1 cellular context compared by ENCODE assay signal in genomic region chr12:4164591-4165558, GRCh38.
A peak's percentile ranks its signal among the peaks of the same experiment; 100 is the strongest.
TF ChIP-seq lines count a peak whose summit lies in the region.

No MANE protein-coding gene starts in this region.

TF ChIP-seq in WTC11, 78 proteins besides CTCF, POLR2A, EP300 and RAD21 (continued from another document):
- TF ChIP-seq, protein P1, sequence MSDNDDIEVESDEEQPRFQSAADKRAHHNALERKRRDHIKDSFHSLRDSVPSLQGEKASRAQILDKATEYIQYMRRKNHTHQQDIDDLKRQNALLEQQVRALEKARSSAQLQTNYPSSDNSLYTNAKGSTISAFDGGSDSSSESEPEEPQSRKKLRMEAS (CRISPR knock-in tag; IDR thresholded peaks at IDR 0.05) = peak; percentile 91
- TF ChIP-seq IRF2 (CRISPR knock-in tag; IDR thresholded peaks at IDR 0.05; ENCODE audit: borderline replicate concordance, low read depth) (no peak), CREM (CRISPR knock-in tag; IDR thresholded peaks at IDR 0.05) (no peak), OVOL2 (CRISPR knock-in tag; IDR thresholded peaks at IDR 0.05; ENCODE audit: borderline replicate concordance) (no peak), NR3C1 (CRISPR knock-in tag; conservative IDR thresholded peaks at IDR 0.05; ENCODE audit: low read depth) (no peak), ZBTB21 (CRISPR knock-in tag; IDR thresholded peaks at IDR 0.05; ENCODE audit: borderline replicate concordance) (peak; percentile 53; the same call in 1 of the 2 replicates), ZNF396 (CRISPR knock-in tag; IDR thresholded peaks at IDR 0.05; ENCODE audit: borderline replicate concordance) (no peak), USF1 (CRISPR knock-in tag; IDR thresholded peaks at IDR 0.05) (no peak), NR1H2 (CRISPR knock-in tag; IDR thresholded peaks at IDR 0.05) (no peak), FOXK1 (CRISPR knock-in tag; IDR thresholded peaks at IDR 0.05) (peak; percentile 36; the same call in 1 of the 2 replicates), HMGA2 (CRISPR knock-in tag; IDR thresholded peaks at IDR 0.05) (no peak), ZNF425 (CRISPR knock-in tag; conservative IDR thresholded peaks at IDR 0.05) (no peak), PRRX2 (CRISPR knock-in tag; IDR thresholded peaks at IDR 0.05) (no peak), RELA (CRISPR knock-in tag; IDR thresholded peaks at IDR 0.05; ENCODE audit: borderline replicate concordance) (0 out of 2 replicates have a peak, but pooled peaks have one; percentile 24), CBFB (CRISPR knock-in tag; IDR thresholded peaks at IDR 0.05; ENCODE audit: low read depth) (no peak), NFE2L1 (CRISPR knock-in tag; IDR thresholded peaks at IDR 0.05) (peak; percentile 57; the same call in 1 of the 2 replicates)
- TF ChIP-seq, protein P2, sequence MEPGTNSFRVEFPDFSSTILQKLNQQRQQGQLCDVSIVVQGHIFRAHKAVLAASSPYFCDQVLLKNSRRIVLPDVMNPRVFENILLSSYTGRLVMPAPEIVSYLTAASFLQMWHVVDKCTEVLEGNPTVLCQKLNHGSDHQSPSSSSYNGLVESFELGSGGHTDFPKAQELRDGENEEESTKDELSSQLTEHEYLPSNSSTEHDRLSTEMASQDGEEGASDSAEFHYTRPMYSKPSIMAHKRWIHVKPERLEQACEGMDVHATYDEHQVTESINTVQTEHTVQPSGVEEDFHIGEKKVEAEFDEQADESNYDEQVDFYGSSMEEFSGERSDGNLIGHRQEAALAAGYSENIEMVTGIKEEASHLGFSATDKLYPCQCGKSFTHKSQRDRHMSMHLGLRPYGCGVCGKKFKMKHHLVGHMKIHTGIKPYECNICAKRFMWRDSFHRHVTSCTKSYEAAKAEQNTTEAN (CRISPR knock-in tag; IDR thresholded peaks at IDR 0.05) = peak; percentile 74; the same call in 1 of the 2 replicates
- TF ChIP-seq, protein P3, sequence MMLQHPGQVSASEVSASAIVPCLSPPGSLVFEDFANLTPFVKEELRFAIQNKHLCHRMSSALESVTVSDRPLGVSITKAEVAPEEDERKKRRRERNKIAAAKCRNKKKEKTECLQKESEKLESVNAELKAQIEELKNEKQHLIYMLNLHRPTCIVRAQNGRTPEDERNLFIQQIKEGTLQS (CRISPR knock-in tag; conservative IDR thresholded peaks at IDR 0.05) = no peak
- TF ChIP-seq, protein P4, sequence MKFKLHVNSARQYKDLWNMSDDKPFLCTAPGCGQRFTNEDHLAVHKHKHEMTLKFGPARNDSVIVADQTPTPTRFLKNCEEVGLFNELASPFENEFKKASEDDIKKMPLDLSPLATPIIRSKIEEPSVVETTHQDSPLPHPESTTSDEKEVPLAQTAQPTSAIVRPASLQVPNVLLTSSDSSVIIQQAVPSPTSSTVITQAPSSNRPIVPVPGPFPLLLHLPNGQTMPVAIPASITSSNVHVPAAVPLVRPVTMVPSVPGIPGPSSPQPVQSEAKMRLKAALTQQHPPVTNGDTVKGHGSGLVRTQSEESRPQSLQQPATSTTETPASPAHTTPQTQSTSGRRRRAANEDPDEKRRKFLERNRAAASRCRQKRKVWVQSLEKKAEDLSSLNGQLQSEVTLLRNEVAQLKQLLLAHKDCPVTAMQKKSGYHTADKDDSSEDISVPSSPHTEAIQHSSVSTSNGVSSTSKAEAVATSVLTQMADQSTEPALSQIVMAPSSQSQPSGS (CRISPR knock-in tag; IDR thresholded peaks at IDR 0.05; ENCODE audit: borderline replicate concordance, low read depth) = 0 out of 2 replicates have a peak, but pooled peaks have one; percentile 8
- TF ChIP-seq, protein P5, sequence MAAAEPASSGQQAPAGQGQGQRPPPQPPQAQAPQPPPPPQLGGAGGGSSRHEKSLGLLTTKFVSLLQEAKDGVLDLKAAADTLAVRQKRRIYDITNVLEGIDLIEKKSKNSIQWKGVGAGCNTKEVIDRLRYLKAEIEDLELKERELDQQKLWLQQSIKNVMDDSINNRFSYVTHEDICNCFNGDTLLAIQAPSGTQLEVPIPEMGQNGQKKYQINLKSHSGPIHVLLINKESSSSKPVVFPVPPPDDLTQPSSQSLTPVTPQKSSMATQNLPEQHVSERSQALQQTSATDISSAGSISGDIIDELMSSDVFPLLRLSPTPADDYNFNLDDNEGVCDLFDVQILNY (CRISPR knock-in tag; IDR thresholded peaks at IDR 0.05) = no peak; the same call in 1 of the 2 replicates
- TF ChIP-seq, protein P6, sequence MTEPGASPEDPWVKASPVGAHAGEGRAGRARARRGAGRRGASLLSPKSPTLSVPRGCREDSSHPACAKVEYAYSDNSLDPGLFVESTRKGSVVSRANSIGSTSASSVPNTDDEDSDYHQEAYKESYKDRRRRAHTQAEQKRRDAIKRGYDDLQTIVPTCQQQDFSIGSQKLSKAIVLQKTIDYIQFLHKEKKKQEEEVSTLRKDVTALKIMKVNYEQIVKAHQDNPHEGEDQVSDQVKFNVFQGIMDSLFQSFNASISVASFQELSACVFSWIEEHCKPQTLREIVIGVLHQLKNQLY (CRISPR knock-in tag; IDR thresholded peaks at IDR 0.05) = no peak
- TF ChIP-seq, protein P7, sequence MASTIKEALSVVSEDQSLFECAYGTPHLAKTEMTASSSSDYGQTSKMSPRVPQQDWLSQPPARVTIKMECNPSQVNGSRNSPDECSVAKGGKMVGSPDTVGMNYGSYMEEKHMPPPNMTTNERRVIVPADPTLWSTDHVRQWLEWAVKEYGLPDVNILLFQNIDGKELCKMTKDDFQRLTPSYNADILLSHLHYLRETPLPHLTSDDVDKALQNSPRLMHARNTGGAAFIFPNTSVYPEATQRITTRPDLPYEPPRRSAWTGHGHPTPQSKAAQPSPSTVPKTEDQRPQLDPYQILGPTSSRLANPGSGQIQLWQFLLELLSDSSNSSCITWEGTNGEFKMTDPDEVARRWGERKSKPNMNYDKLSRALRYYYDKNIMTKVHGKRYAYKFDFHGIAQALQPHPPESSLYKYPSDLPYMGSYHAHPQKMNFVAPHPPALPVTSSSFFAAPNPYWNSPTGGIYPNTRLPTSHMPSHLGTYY (CRISPR knock-in tag; IDR thresholded peaks at IDR 0.05) = no peak
